8 cellular contexts compared by ENCODE assay signal in genomic region chr13:48126944-48127814, GRCh38. TPM values are rescaled to one million over a fixed set of nuclear protein-coding genes. Genes with fewer than 3 reads are reported as not detected.
A peak's percentile ranks its signal among the peaks of the same experiment; 100 is the strongest.
DNase-seq lines count a peak whose midpoint lies in the region; ATAC-seq and TF ChIP-seq lines count a peak whose summit lies in the region.

No MANE protein-coding gene starts in this region.

- H3K27me3 ChIP-seq in esophagus (ENCODE audit: control insufficient read depth in 1 of 2, insufficient read depth in 2 of 2, low read length in 2 of 2) (no peaks in the 10 kb centered on the region), muscle layer of duodenum (ENCODE audit: low read depth, low read length) (no peaks in the 10 kb centered on the region), upper lobe of left lung (no peaks in the 10 kb centered on the region)

- no peak overlapping the region for H3K4me3 ChIP-seq in esophagus (ENCODE audit: low read depth in 1 of 2, low read length in 2 of 2)
- H3K4me3 ChIP-seq in muscle layer of duodenum (ENCODE audit: low read depth in 1 of 2, low read length in 2 of 2) = no peak overlapping the region
- H3K4me3 ChIP-seq in upper lobe of left lung = no peak overlapping the region

- ATAC-seq in HG03432 (IDR thresholded peaks at IDR 0.05; ENCODE audit: unreplicated experiment) = peak; percentile 73
- peak; percentile 84 to 92 for ATAC-seq in upper lobe of left lung (ENCODE audit: low FRiP score in 2 of 2)

- H3K9me3 ChIP-seq in esophagus (ENCODE audit: control insufficient read depth in 2 of 2, insufficient read depth in 1 of 2, low read depth in 1 of 2, low read length in 1 of 2) (no peaks in the 10 kb centered on the region), muscle layer of duodenum (ENCODE audit: control insufficient read depth in 1 of 2, low read length in 2 of 2) (no peaks in the 10 kb centered on the region), upper lobe of left lung (no peaks in the 10 kb centered on the region)

- peak; percentile 70 to 84 (median 78) for TF ChIP-seq CTCF in upper lobe of left lung (IDR thresholded peaks at IDR 0.05)

- peak overlapping the region; percentile 50 to 71 for H3K27ac ChIP-seq in esophagus (ENCODE audit: low read depth in 2 of 2, low read length in 1 of 2)
- peak overlapping the region; percentile 18 for H3K27ac ChIP-seq in muscle layer of duodenum (ENCODE audit: low read length)
- H3K27ac ChIP-seq in upper lobe of left lung = peak overlapping the region; percentile 48 to 87 (median 68)

- DNase-seq in stimulated activated CD4-positive, alpha-beta T cell treated with anti-CD3 and anti-CD28 coated beads, Interleukin-15, amount 100 ng/mL, for 24 hours = peak; percentile 12
- DNase-seq in stimulated activated CD4-positive, alpha-beta T cell treated with anti-CD3 and anti-CD28 coated beads, Interleukin-1b, Interleukin-23, amount 100 ng/mL, for 48 hours = no peak
- DNase-seq in NCI-H748 treated with DMSO at 0.1 percent for 48 hours (lab: John Stamatoyannopoulos, UW) (peak; percentile 45), upper lobe of left lung (no peak)
- DNase-seq in activated CD8-positive, alpha-beta memory T cell treated with anti-CD3 and anti-CD28 coated beads, Interleukin-2, amount 50 U/mL, for 1 hour (ENCODE audit: extremely low read depth) = peak; percentile 11

- no peak for TF ChIP-seq POLR2A in upper lobe of left lung (IDR thresholded peaks at IDR 0.05)

- peaks cover 0 to 6% of the 10 kb centered on the region in 2 donors for H3K4me1 ChIP-seq in esophagus (ENCODE audit: control insufficient read depth in 2 of 2, insufficient read depth in 2 of 2, low read length in 1 of 2)
- H3K4me1 ChIP-seq in muscle layer of duodenum (ENCODE audit: control insufficient read depth in 1 of 2, insufficient read depth in 2 of 2, low read length in 2 of 2) = peaks cover 5 to 29% of the 10 kb centered on the region in 2 donors
- H3K4me1 ChIP-seq in upper lobe of left lung = peaks cover 31 to 42% (median 34%) of the 10 kb centered on the region in 4 donors

- WGBS in esophagus, 2 donors = 15 to 16% methylated on average over 5 of the region's 5 CpGs
- WGBS in upper lobe of left lung, 2 donors = 41 to 45% methylated on average over 5 of the region's 5 CpGs

- no peak for TF ChIP-seq EP300 in upper lobe of left lung (IDR thresholded peaks at IDR 0.05)

- H3K36me3 ChIP-seq in esophagus (ENCODE audit: control insufficient read depth in 2 of 2, insufficient read depth in 2 of 2, low read length in 1 of 2) = no peaks in the 10 kb centered on the region
- no peaks in the 10 kb centered on the region for H3K36me3 ChIP-seq in muscle layer of duodenum (ENCODE audit: control insufficient read depth in 1 of 2, insufficient read depth in 2 of 2, low read length in 2 of 2)
- no peaks in the 10 kb centered on the region for H3K36me3 ChIP-seq in upper lobe of left lung

RNA-seq across cellular contexts. Expression of gene MED4, which starts 32.3 kb away (rescaled TPM):
- 10 to 100 TPM; 48.9 to 49.7 TPM for polyA plus RNA-seq in esophagus
- total RNA-seq in upper lobe of left lung = 10 to 100 TPM; 23.2 to 41.8 (median 35.5) TPM

Comparison
In these comparisons a context has a peak if more than half of its experiments do, and no peak if none do; other contexts are left out.
1. DNase-seq: peak in stimulated activated CD4-positive, alpha-beta T cell treated with anti-CD3 and anti-CD28 coated beads, Interleukin-15, amount 100 ng/mL, for 24 hours (single experiment), NCI-H748 treated with DMSO at 0.1 percent for 48 hours (single experiment) and activated CD8-positive, alpha-beta memory T cell treated with anti-CD3 and anti-CD28 coated beads, Interleukin-2, amount 50 U/mL, for 1 hour (single experiment); none in stimulated activated CD4-positive, alpha-beta T cell treated with anti-CD3 and anti-CD28 coated beads, Interleukin-1b, Interleukin-23, amount 100 ng/mL, for 48 hours (single experiment) and upper lobe of left lung (0 of 2).
2. Peak in every context shown above with its lines, with median percentiles within 50 percentile points of each other: H3K27ac ChIP-seq.